9 cellular contexts compared by ENCODE assay signal in the genomic region with DNA sequence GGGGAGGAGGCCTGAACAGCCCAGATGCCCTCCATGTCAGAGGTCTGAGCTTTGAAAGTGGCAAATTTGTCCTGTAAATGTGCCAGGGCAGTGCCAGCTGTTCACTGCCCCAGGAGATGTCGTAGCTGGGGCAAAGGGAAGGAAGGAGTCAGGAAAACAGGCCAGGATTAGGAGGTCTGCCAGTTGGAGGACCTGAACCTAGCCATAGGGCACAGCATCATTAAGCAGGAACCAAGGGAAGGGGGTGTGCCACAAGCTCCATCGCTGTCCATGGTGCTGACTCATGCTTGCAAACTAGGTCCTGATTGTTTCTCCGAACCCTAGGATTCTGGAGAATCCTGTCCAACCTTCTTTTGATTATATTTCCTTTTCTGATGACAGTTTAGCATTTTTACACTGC.
DNase-seq lines count a peak whose midpoint lies in the region; TF ChIP-seq lines count a peak whose summit lies in the region.
"Had no signal": no experiment of that assay in that cellular context is flagged by ENCODE, and none has a peak within 500 bp of the region (broad histone marks: within the 10 kb centered on the region; RNA-seq: fewer than 3 reads in every experiment).

No MANE protein-coding gene starts in this region.

- no peaks in the 10 kb centered on the region for H3K4me1 Mint-ChIP-seq in progenitor cell of endocrine pancreas (ENCODE audit: low read depth)

- H3K9me3 Mint-ChIP-seq in progenitor cell of endocrine pancreas (ENCODE audit: low read depth), result no peaks in the 10 kb centered on the region
- H3K9me3 Mint-ChIP-seq: T-helper 1 cell treated with Interleukin-12 subunit alpha and Interleukin-12 subunit beta and Interleukin-4 antibody, amounts not matched to agents 30 μg/mL and 1 μg/mL, for 36 hours had no signal

- H3K4me3 Mint-ChIP-seq in progenitor cell of endocrine pancreas (ENCODE audit: low read depth), result no peak overlapping the region
- H3K4me3 Mint-ChIP-seq: T-helper 1 cell treated with Interleukin-12 subunit alpha and Interleukin-12 subunit beta and Interleukin-4 antibody, amounts not matched to agents 30 μg/mL and 1 μg/mL, for 36 hours had no signal

- no peak overlapping the region for H3K27ac Mint-ChIP-seq in progenitor cell of endocrine pancreas
- H3K27ac Mint-ChIP-seq: T-helper 1 cell treated with Interleukin-12 subunit alpha and Interleukin-12 subunit beta and Interleukin-4 antibody, amounts not matched to agents 30 μg/mL and 1 μg/mL, for 36 hours had no signal

- H3K36me3 Mint-ChIP-seq in progenitor cell of endocrine pancreas (ENCODE audit: insufficient read depth), result no peaks in the 10 kb centered on the region

- no peak for TF ChIP-seq CTCF in progenitor cell of endocrine pancreas (IDR thresholded peaks at IDR 0.05; ENCODE audit: unreplicated experiment)

- peaks cover 33% of the 10 kb centered on the region for H3K27me3 Mint-ChIP-seq in progenitor cell of endocrine pancreas

- DNase-seq in NCI-H82 (lab: John Stamatoyannopoulos, UW) (peak; percentile 37), NCI-H82 treated with DMSO at 0.1 percent for 48 hours (lab: John Stamatoyannopoulos, UW; ENCODE audit: unreplicated experiment) (no peak), NOMO-1 treated with DMSO at 0.1 percent for 48 hours (lab: John Stamatoyannopoulos, UW; ENCODE audit: unreplicated experiment) (peak; percentile 16), dermis blood vessel endothelial cell (peak; percentile 68), progenitor cell of endocrine pancreas (ENCODE audit: low spot score, unreplicated experiment) (peak; percentile 72), HPDE6-E6E7 (ENCODE audit: extremely low spot score) (no peak), T1000 (lab: John Stamatoyannopoulos, UW) (no peak)
- DNase-seq in stimulated activated naive CD4-positive, alpha-beta T cell treated with Interleukin-2 at 50 U/mL for 16 hours (lab: John Stamatoyannopoulos, UW), result no peak

Comparison
In these comparisons a context has a peak if more than half of its experiments do, and no peak if none do; other contexts are left out.
1. DNase-seq: peak in NCI-H82 (single experiment), NOMO-1 treated with DMSO at 0.1 percent for 48 hours (single experiment), dermis blood vessel endothelial cell (single experiment) and progenitor cell of endocrine pancreas (single experiment); none in NCI-H82 treated with DMSO at 0.1 percent for 48 hours (single experiment), HPDE6-E6E7 (single experiment), stimulated activated naive CD4-positive, alpha-beta T cell treated with Interleukin-2 at 50 U/mL for 16 hours (single experiment) and T1000 (single experiment).